ENCODE assay signal across 8 cellular contexts in genomic region chr5:71587709-71588532, GRCh38. TPM values are rescaled to one million over a fixed set of nuclear protein-coding genes. Genes with fewer than 3 reads are reported as not detected.
DNase-seq lines count a peak whose midpoint lies in the region; ATAC-seq and TF ChIP-seq lines count a peak whose summit lies in the region.

No MANE protein-coding gene starts in this region.

- peak overlapping the region; percentile 29 for H3K9ac ChIP-seq in rectal smooth muscle tissue (ENCODE audit: low read length)

- peak overlapping the region; percentile 94 for H3K27ac Mint-ChIP-seq in activated naive CD4-positive, alpha-beta T cell treated with anti-CD3 and anti-CD28 coated beads, Interleukin-2, amount 10 ng/mL, durations not matched to agents 7 days and 5 days
- H3K27ac Mint-ChIP-seq in activated CD4-positive, alpha-beta T cell treated with anti-CD3 and anti-CD28 coated beads, Interleukin-2, amount 10 ng/mL, durations not matched to agents 7 days and 5 days: peak overlapping the region; percentile 99

- POLR2A ChIA-PET in activated CD4-positive, alpha-beta T cell treated with anti-CD3 and anti-CD28 coated beads, Interleukin-2, amount 10 ng/mL, durations not matched to agents 7 days and 5 days (lab: Charles Lee): interaction anchor here (0.7 kb wide), 1 partner anchor 13 kb away, joined by 4 read pairs; no protein-coding TSS in a partner anchor

- no peaks in the 10 kb centered on the region for H3K36me3 ChIP-seq in rectal smooth muscle tissue (ENCODE audit: control insufficient read depth, insufficient read depth, low read length)

- no peaks in the 10 kb centered on the region for H3K4me1 ChIP-seq in foreskin keratinocyte
- peaks cover 6% of the 10 kb centered on the region for H3K4me1 ChIP-seq in rectal smooth muscle tissue (ENCODE audit: control insufficient read depth, insufficient read depth, low read length)

- CTCF ChIA-PET in activated naive CD4-positive, alpha-beta T cell treated with anti-CD3 and anti-CD28 coated beads, Interleukin-2, amount 10 ng/mL, durations not matched to agents 7 days and 5 days (lab: Charles Lee): interaction anchor here (2.3 to 5.2 kb wide), 2 partner anchors 13 to 112 kb away, joined by 9 to 42 read pairs; no protein-coding TSS in a partner anchor
- CTCF ChIA-PET in activated CD4-positive, alpha-beta T cell treated with anti-CD3 and anti-CD28 coated beads, Interleukin-2, amount 10 ng/mL, durations not matched to agents 7 days and 5 days (lab: Charles Lee): interaction anchor here (0.6 to 5.5 kb wide), 4 partner anchors 9 to 97 kb away, joined by 3 to 47 read pairs (median 4); no protein-coding TSS in a partner anchor

- no peaks in the 10 kb centered on the region for H3K27me3 Mint-ChIP-seq in activated naive CD4-positive, alpha-beta T cell treated with anti-CD3 and anti-CD28 coated beads, Interleukin-2, amount 10 ng/mL, durations not matched to agents 7 days and 5 days
- H3K27me3 Mint-ChIP-seq in activated CD4-positive, alpha-beta T cell treated with anti-CD3 and anti-CD28 coated beads, Interleukin-2, amount 10 ng/mL, durations not matched to agents 7 days and 5 days: no peaks in the 10 kb centered on the region

- ATAC-seq in HG03045 (IDR thresholded peaks at IDR 0.05; ENCODE audit: unreplicated experiment): peak; percentile 5
- ATAC-seq in foreskin keratinocyte: peak; percentile 4

- H3K4me1 Mint-ChIP-seq in activated naive CD4-positive, alpha-beta T cell treated with anti-CD3 and anti-CD28 coated beads, Interleukin-2, amount 10 ng/mL, durations not matched to agents 7 days and 5 days: peaks cover 36% of the 10 kb centered on the region
- peaks cover 35% of the 10 kb centered on the region for H3K4me1 Mint-ChIP-seq in activated CD4-positive, alpha-beta T cell treated with anti-CD3 and anti-CD28 coated beads, Interleukin-2, amount 10 ng/mL, durations not matched to agents 7 days and 5 days

- peak overlapping the region; percentile 64 for H3K4me3 ChIP-seq in rectal smooth muscle tissue (ENCODE audit: low read length)

- H3K9me3 Mint-ChIP-seq in activated naive CD4-positive, alpha-beta T cell treated with anti-CD3 and anti-CD28 coated beads, Interleukin-2, amount 10 ng/mL, durations not matched to agents 7 days and 5 days: no peaks in the 10 kb centered on the region
- H3K9me3 Mint-ChIP-seq in activated CD4-positive, alpha-beta T cell treated with anti-CD3 and anti-CD28 coated beads, Interleukin-2, amount 10 ng/mL, durations not matched to agents 7 days and 5 days: no peaks in the 10 kb centered on the region

- peak overlapping the region; percentile 91 for H3K4me3 Mint-ChIP-seq in activated naive CD4-positive, alpha-beta T cell treated with anti-CD3 and anti-CD28 coated beads, Interleukin-2, amount 10 ng/mL, durations not matched to agents 7 days and 5 days
- H3K4me3 Mint-ChIP-seq in activated CD4-positive, alpha-beta T cell treated with anti-CD3 and anti-CD28 coated beads, Interleukin-2, amount 10 ng/mL, durations not matched to agents 7 days and 5 days: peak overlapping the region; percentile 94

- H3K27me3 ChIP-seq in foreskin keratinocyte (no peaks in the 10 kb centered on the region), rectal smooth muscle tissue (ENCODE audit: control insufficient read depth, insufficient read depth, low read length) (no peaks in the 10 kb centered on the region)

- peak overlapping the region; percentile 82 for H3K27ac ChIP-seq in foreskin keratinocyte
- H3K27ac ChIP-seq in rectal smooth muscle tissue (ENCODE audit: low read depth, low read length): no peak overlapping the region

- peaks cover 11% of the 10 kb centered on the region for H3K36me3 Mint-ChIP-seq in activated naive CD4-positive, alpha-beta T cell treated with anti-CD3 and anti-CD28 coated beads, Interleukin-2, amount 10 ng/mL, durations not matched to agents 7 days and 5 days
- peaks cover 8% of the 10 kb centered on the region for H3K36me3 Mint-ChIP-seq in activated CD4-positive, alpha-beta T cell treated with anti-CD3 and anti-CD28 coated beads, Interleukin-2, amount 10 ng/mL, durations not matched to agents 7 days and 5 days (ENCODE audit: low read depth)

- DNase-seq in activated naive CD4-positive, alpha-beta T cell treated with anti-CD3 and anti-CD28 coated beads, Interleukin-2, amount 10 ng/mL, durations not matched to agents 7 days and 5 days: peak; percentile 21
- DNase-seq in activated naive CD4-positive, alpha-beta T cell (lab: John Stamatoyannopoulos, UW): no peak
- DNase-seq in activated CD4-positive, alpha-beta T cell treated with anti-CD3 and anti-CD28 coated beads, Interleukin-2, amount 10 ng/mL, durations not matched to agents 7 days and 5 days: peak; percentile 14
- DNase-seq in foreskin keratinocyte: no peak
- no peak for DNase-seq in EL
- no peak for DNase-seq in effector CD8-positive, alpha-beta T cell (lab: John Stamatoyannopoulos, UW)

- no peak for TF ChIP-seq CTCF in foreskin keratinocyte (conservative IDR thresholded peaks at IDR 0.05)

RNA-seq across cellular contexts. Expression of gene MCCC2, which starts 0.8 kb away (rescaled TPM):
- total RNA-seq in activated CD4-positive, alpha-beta T cell treated with anti-CD3 and anti-CD28 coated beads, Interleukin-2, amount 10 ng/mL, durations not matched to agents 7 days and 5 days: 10 to 100 TPM; 40.0 to 40.1 TPM
- 42.6 and 46.9 TPM in 2 replicates for total RNA-seq in foreskin keratinocyte
- polyA plus RNA-seq in foreskin keratinocyte: 19.6 and 25.8 TPM in 2 replicates

Comparison
In these comparisons a context has a peak if more than half of its experiments do, and no peak if none do; other contexts are left out.
1. DNase-seq: peak in activated naive CD4-positive, alpha-beta T cell treated with anti-CD3 and anti-CD28 coated beads, Interleukin-2, amount 10 ng/mL, durations not matched to agents 7 days and 5 days (single experiment) and activated CD4-positive, alpha-beta T cell treated with anti-CD3 and anti-CD28 coated beads, Interleukin-2, amount 10 ng/mL, durations not matched to agents 7 days and 5 days (single experiment); none in activated naive CD4-positive, alpha-beta T cell (0 of 4), foreskin keratinocyte (0 of 2), EL (single experiment) and effector CD8-positive, alpha-beta T cell (single experiment).